25 cellular contexts compared by ENCODE assay signal in the genomic region with DNA sequence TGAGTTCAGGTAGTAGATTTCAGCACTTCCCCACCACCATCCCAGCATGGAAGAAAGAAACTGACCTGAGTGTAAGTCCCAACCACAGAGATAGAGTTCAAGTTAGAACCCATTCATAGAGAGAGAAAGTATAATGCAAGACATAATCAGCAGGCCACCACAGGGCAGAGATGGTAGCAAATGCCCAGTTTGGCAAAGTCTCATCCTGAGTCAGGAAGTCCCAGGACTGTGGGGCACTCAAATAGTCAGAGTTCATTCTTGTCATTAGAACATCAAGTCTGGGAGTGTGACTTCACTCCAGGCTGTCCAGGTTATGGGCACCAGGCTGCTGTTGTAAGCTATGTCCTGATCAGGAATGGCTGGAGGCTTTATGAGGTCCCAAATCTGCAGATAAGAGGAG.
"Had no signal": no experiment of that assay in that cellular context is flagged by ENCODE, and none has a peak within 500 bp of the region (broad histone marks: within the 10 kb centered on the region; RNA-seq: fewer than 3 reads in every experiment).

No MANE protein-coding gene starts in this region.

- H2AFZ ChIP-seq: neural progenitor cell had no signal

- H3K27me3 ChIP-seq: neural progenitor cell, ovary, right lobe of liver, sigmoid colon, testis, transverse colon, uterus had no signal

- H3K4me3 ChIP-seq: neural progenitor cell, ovary, prostate gland, right lobe of liver, sigmoid colon, suprapubic skin, testis, tibial artery, transverse colon, upper lobe of right lung, uterus had no signal

- ATAC-seq: naive thymus-derived CD4-positive, alpha-beta T cell; natural killer cell; right cardiac atrium; right lobe of liver; stimulated activated naive CD8-positive, alpha-beta T cell treated with anti-CD3 and anti-CD28 coated beads, Interleukin-15, amount 100 ng/mL, for 72 hours; stimulated activated naive CD8-positive, alpha-beta T cell treated with anti-CD3 and anti-CD28 coated beads, Interleukin-15, Interleukin-2, amounts not matched to agents 100 U/mL and 50 U/mL, for 24 hours; upper lobe of right lung had no signal

- DNase-seq: naive thymus-derived CD4-positive, alpha-beta T cell; natural killer cell; occipital lobe; ovary; right cardiac atrium; right lobe of liver; sigmoid colon; small intestine; stimulated activated CD4-positive, alpha-beta T cell treated with anti-CD3 and anti-CD28 coated beads, Interleukin-15, amount 100 ng/mL, for 24 hours; stimulated activated CD4-positive, alpha-beta T cell treated with anti-CD3 and anti-CD28 coated beads, Interleukin-2, amount 100 ng/mL, for 24 hours; stimulated activated CD4-positive, alpha-beta T cell treated with anti-CD3 and anti-CD28 coated beads, Interleukin-2, amount 100 ng/mL, for 48 hours; stimulated activated CD4-positive, alpha-beta T cell treated with anti-CD3 and anti-CD28 coated beads, Interleukin-4, amount 100 ng/mL, for 24 hours; stimulated activated CD8-positive, alpha-beta memory T cell treated with anti-CD3 and anti-CD28 coated beads, Interleukin-4, amount 100 ng/mL, for 48 hours; stimulated activated naive CD4-positive, alpha-beta T cell; stimulated activated naive CD8-positive, alpha-beta T cell treated with anti-CD3 and anti-CD28 coated beads, Interleukin-15, amount 100 ng/mL, for 72 hours; stimulated activated naive CD8-positive, alpha-beta T cell treated with anti-CD3 and anti-CD28 coated beads, Interleukin-15, Interleukin-2, amounts not matched to agents 100 U/mL and 50 U/mL, for 24 hours; substantia nigra; testis; tibial artery; transverse colon; upper lobe of right lung; uterus had no signal

- H3K4me2 ChIP-seq: neural progenitor cell had no signal

- H3K9ac ChIP-seq: neural progenitor cell had no signal

- H3K36me3 ChIP-seq: neural progenitor cell, ovary, prostate gland, right lobe of liver, sigmoid colon, suprapubic skin, tibial artery, transverse colon, upper lobe of right lung, uterus had no signal

- H3K9me3 ChIP-seq: ovary, prostate gland, right lobe of liver, sigmoid colon, suprapubic skin, testis, tibial artery, transverse colon, upper lobe of right lung, uterus had no signal

- H3K27ac ChIP-seq: neural progenitor cell, ovary, prostate gland, right lobe of liver, sigmoid colon, suprapubic skin, testis, tibial artery, transverse colon, upper lobe of right lung, uterus had no signal

- H3K4me1 ChIP-seq: neural progenitor cell, prostate gland, right lobe of liver, sigmoid colon, suprapubic skin, testis, tibial artery, transverse colon, upper lobe of right lung, uterus had no signal
